ENCODE assay signal across 8 cellular contexts in genomic region chr18:74495581-74496507, GRCh38. TPM values are rescaled to one million over a fixed set of nuclear protein-coding genes. Genes with fewer than 3 reads are reported as not detected.
A peak's percentile ranks its signal among the peaks of the same experiment; 100 is the strongest.
DNase-seq lines count a peak whose midpoint lies in the region; FAIRE-seq and TF ChIP-seq lines count a peak whose summit lies in the region.

Gene CNDP2, plus strand, starts transcription at chr18:74496363. Its CDS starts 3,611 bp downstream, at chr18:74499974.

- CTCF ChIA-PET in activated naive CD4-positive, alpha-beta T cell treated with anti-CD3 and anti-CD28 coated beads, Interleukin-2, amount 10 ng/mL, durations not matched to agents 7 days and 5 days (lab: Charles Lee), result interaction anchor here (0.9 to 6.6 kb wide), 6 partner anchors 56 to 432 kb away, joined by 3 to 173 read pairs (median 4); no protein-coding TSS in a partner anchor

- peak within 1 kb of the TSS; percentile 87 for H3K9ac ChIP-seq in SK-N-MC (ENCODE audit: insufficient read length)

- H3K27ac ChIP-seq in SK-N-MC (peak within 1 kb of the TSS; percentile 42; the same call in 1 of the 2 replicates), neutrophil (peak within 1 kb of the TSS; percentile 78), substantia nigra (ENCODE audit: low read depth, low read length, poor library complexity, severe bottlenecking) (peak within 1 kb of the TSS; percentile 96)

- peaks cover 5% of the 10 kb centered on the region; the same call in 1 of the 2 replicates for H3K9me3 Mint-ChIP-seq in HFFc6
- no peaks in the 10 kb centered on the region for H3K9me3 Mint-ChIP-seq in activated naive CD4-positive, alpha-beta T cell treated with anti-CD3 and anti-CD28 coated beads, Interleukin-2, amount 10 ng/mL, durations not matched to agents 7 days and 5 days

- peak; percentile 94 for FAIRE-seq in frontal cortex (lab: Jason Lieb, UNC)

- peaks cover 39 to 40% of the 10 kb centered on the region in 2 experiments for H3K4me1 ChIP-seq in neutrophil (ENCODE audit: control insufficient read depth in 1 of 2, insufficient read depth in 1 of 2, low read depth in 1 of 2, low read length in 1 of 2)

- H3K9me3 ChIP-seq in SK-N-MC (ENCODE audit: low read depth, low read length) (no peaks in the 10 kb centered on the region), neutrophil (no peaks in the 10 kb centered on the region)

- peak; percentile 44 for TF ChIP-seq POLR2A in NB4 (IDR thresholded peaks at IDR 0.05; ENCODE audit: extremely low read depth, insufficient read length)

- DNase-seq in GM04503 (ENCODE audit: low read depth) (peak; percentile 87), HFFc6 (peak; percentile 99), NB4 (ENCODE audit: low read depth) (peak; percentile 98), SK-N-MC (ENCODE audit: low read depth, low spot score) (peak; percentile 66), frontal cortex (ENCODE audit: low spot score in 2 of 2) (peak; percentile 98), substantia nigra (lab: John Stamatoyannopoulos, UW) (peak; percentile 88 to 100 (median 99))
- DNase-seq in activated naive CD4-positive, alpha-beta T cell treated with anti-CD3 and anti-CD28 coated beads, Interleukin-2, amount 10 ng/mL, durations not matched to agents 7 days and 5 days, result peak; percentile 100

- H3K27me3 Mint-ChIP-seq in HFFc6 (ENCODE audit: insufficient read depth), result peaks cover 14% of the 10 kb centered on the region
- peaks cover 23% of the 10 kb centered on the region for H3K27me3 Mint-ChIP-seq in activated naive CD4-positive, alpha-beta T cell treated with anti-CD3 and anti-CD28 coated beads, Interleukin-2, amount 10 ng/mL, durations not matched to agents 7 days and 5 days

- peaks cover 10% of the 10 kb centered on the region; the same call in 1 of the 2 replicates for H3K36me3 Mint-ChIP-seq in HFFc6 (ENCODE audit: low read depth)
- peaks cover 18% of the 10 kb centered on the region for H3K36me3 Mint-ChIP-seq in activated naive CD4-positive, alpha-beta T cell treated with anti-CD3 and anti-CD28 coated beads, Interleukin-2, amount 10 ng/mL, durations not matched to agents 7 days and 5 days

- peaks cover 28% of the 10 kb centered on the region for H3K4me1 Mint-ChIP-seq in HFFc6 (ENCODE audit: low read depth)
- H3K4me1 Mint-ChIP-seq in activated naive CD4-positive, alpha-beta T cell treated with anti-CD3 and anti-CD28 coated beads, Interleukin-2, amount 10 ng/mL, durations not matched to agents 7 days and 5 days, result peaks cover 53% of the 10 kb centered on the region

- H3K27me3 ChIP-seq in neutrophil, result peaks cover 26% of the 10 kb centered on the region

- peak within 1 kb of the TSS; percentile 95 for H3K4me3 Mint-ChIP-seq in HFFc6
- H3K4me3 Mint-ChIP-seq in activated naive CD4-positive, alpha-beta T cell treated with anti-CD3 and anti-CD28 coated beads, Interleukin-2, amount 10 ng/mL, durations not matched to agents 7 days and 5 days, result peak within 1 kb of the TSS; percentile 82

- H3K4me3 ChIP-seq in NB4 (ENCODE audit: low read depth, low read length) (peak within 1 kb of the TSS; percentile 80), SK-N-MC (peak within 1 kb of the TSS; percentile 90), neutrophil (ENCODE audit: low read depth in 1 of 2, low read length in 1 of 2) (peak within 1 kb of the TSS; percentile 81 to 90)

- peak within 1 kb of the TSS; percentile 91 for H3K27ac Mint-ChIP-seq in HFFc6
- peak within 1 kb of the TSS; percentile 95 for H3K27ac Mint-ChIP-seq in activated naive CD4-positive, alpha-beta T cell treated with anti-CD3 and anti-CD28 coated beads, Interleukin-2, amount 10 ng/mL, durations not matched to agents 7 days and 5 days

- TF ChIP-seq CTCF in HFFc6 (IDR thresholded peaks at IDR 0.05) (no peak), NB4 (IDR thresholded peaks at IDR 0.05; ENCODE audit: low read depth, low read length) (no peak), neutrophil (IDR thresholded peaks at IDR 0.05) (peak; percentile 23)

- H3K36me3 ChIP-seq in SK-N-MC (ENCODE audit: insufficient read depth, low read length), result peaks cover 4% of the 10 kb centered on the region
- no peaks in the 10 kb centered on the region for H3K36me3 ChIP-seq in neutrophil

RNA-seq across cellular contexts. Expression of gene CNDP2, which starts in this region (rescaled TPM):
- 10 to 100 TPM; 79.7 to 95.4 (median 85.3) TPM for total RNA-seq in HFFc6 (2021; fragmentation: NEBNext Ultra II Directional; extraction: Animal tissue kit (Norgen Biotek cat#: 25700))
- 32.6 TPM for total RNA-seq in frontal cortex

Comparison
In these comparisons a context has a peak if more than half of its experiments do, and no peak if none do; other contexts are left out.
1. Peak in every context shown above with its lines: DNase-seq, H3K4me3 ChIP-seq and H3K27ac ChIP-seq.
2. H3K27ac ChIP-seq: peak in every context shown above with its lines; median percentile 96 in substantia nigra; 78 in neutrophil; 42 in SK-N-MC.